ENCODE assay signal across 9 cellular contexts in genomic region chr1:241113557-241113956, GRCh38.
"Had no signal": no experiment of that assay in that cellular context is flagged by ENCODE, and none has a peak within 500 bp of the region (broad histone marks: within the 10 kb centered on the region; RNA-seq: fewer than 3 reads in every experiment).

No MANE protein-coding gene starts in this region.

- H3K36me3 ChIP-seq: HAP-1 had no signal

- ATAC-seq: GM23338, HCT116, K562 had no signal

- H3K4me3 ChIP-seq: GM23338, HAP-1, K562 had no signal

- FAIRE-seq: HTR-8/SVneo, K562 had no signal

- DNase-seq: H7, HFFc6, IMR-90, KG1 had no signal

- H3K4me1 ChIP-seq: HAP-1 had no signal

- H3K9me3 ChIP-seq: HAP-1 had no signal
